ENCODE assay signal across 17 cellular contexts in the genomic region with DNA sequence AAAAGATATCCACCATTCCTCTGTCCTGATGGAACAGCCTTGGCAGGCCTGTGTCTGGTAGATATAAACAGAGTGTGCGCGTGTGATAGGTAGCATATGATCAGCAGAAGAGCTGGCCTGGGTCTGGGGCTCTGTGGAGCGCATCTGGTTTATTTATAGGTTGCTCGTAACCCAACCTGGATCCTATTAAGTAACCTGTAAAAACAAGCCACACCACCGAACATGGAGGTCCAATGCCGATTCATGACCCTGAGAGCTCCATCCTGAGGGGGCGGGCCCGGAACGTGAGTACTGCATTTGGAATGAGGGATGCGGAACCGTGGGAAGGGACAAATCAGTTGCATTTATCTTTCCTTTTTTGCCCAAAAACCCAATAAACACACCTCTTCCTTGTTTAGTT. TPM values are rescaled to one million over a fixed set of nuclear protein-coding genes. Genes with fewer than 3 reads are reported as not detected.
"Had no signal": no experiment of that assay in that cellular context is flagged by ENCODE, and none has a peak within 500 bp of the region (broad histone marks: within the 10 kb centered on the region; RNA-seq: fewer than 3 reads in every experiment).

No MANE protein-coding gene starts in this region.

- H3K4me3 ChIP-seq: coronary artery, esophagus muscularis mucosa had no signal

- DNase-seq: activated CD4-positive, alpha-beta T cell treated with anti-CD3 and anti-CD28 coated beads, Interleukin-2, amount 50 U/mL, for 4 hours; activated naive CD4-positive, alpha-beta T cell treated with anti-CD3 and anti-CD28 coated beads, Interleukin-2, amount 10 ng/mL, durations not matched to agents 7 days and 5 days; activated T-cell treated with anti-CD3 and anti-CD28 coated beads, Interleukin-2, amount 50 U/mL, for 1 hour; glutamatergic neuron; hypothalamus; mesendoderm; nucleus accumbens; stimulated activated CD4-positive, alpha-beta T cell treated with anti-CD3 and anti-CD28 coated beads, Interleukin-1b, Interleukin-23, amount 100 ng/mL, for 48 hours; stimulated activated naive CD8-positive, alpha-beta T cell treated with anti-CD3 and anti-CD28 coated beads, Interleukin-15, amount 100 ng/mL, for 72 hours had no signal

- H3K9me3 ChIP-seq: esophagus muscularis mucosa had no signal

- H3K27ac ChIP-seq: coronary artery, esophagus muscularis mucosa had no signal

- H3K4me1 ChIP-seq: esophagus muscularis mucosa had no signal

- H3K36me3 ChIP-seq: esophagus muscularis mucosa had no signal

- H3K27me3 ChIP-seq: esophagus muscularis mucosa had no signal

RNA-seq across cellular contexts. Expression of gene APOL5, which starts 31.9 kb away (rescaled TPM):
- total RNA-seq: kidney epithelial cell; liver; natural killer cell treated with Interleukin-12 subunit alpha and Interleukin-12 subunit beta and Interleukin-15 and Interleukin-18, amount 100 ng/mL, for 72 hours; pulmonary artery endothelial cell; sciatic nerve; temporal lobe had no signal
